29 cellular contexts compared by ENCODE assay signal in the genomic region with DNA sequence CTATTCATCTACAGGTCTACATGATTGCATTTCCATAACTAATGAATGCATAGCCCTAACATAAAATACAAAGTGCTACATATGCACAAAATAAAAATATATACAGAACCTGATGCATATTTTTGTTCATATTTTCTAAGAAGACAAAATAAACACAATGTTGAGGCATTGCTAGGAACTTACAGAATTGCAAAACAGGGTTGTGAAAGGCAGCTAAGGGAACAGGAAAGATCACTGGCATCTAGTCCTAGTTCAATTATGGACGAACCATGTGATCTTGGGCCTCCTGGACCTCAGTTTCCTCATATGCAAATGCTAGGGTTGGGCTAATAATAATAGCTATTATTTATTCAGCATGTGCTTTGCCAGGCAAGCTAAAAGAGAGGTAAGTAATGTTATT.
"Had no signal": no experiment of that assay in that cellular context is flagged by ENCODE, and none has a peak within 500 bp of the region (broad histone marks: within the 10 kb centered on the region; RNA-seq: fewer than 3 reads in every experiment).

No MANE protein-coding gene starts in this region.

- ATAC-seq: activated CD8-positive, alpha-beta memory T cell treated with anti-CD3 and anti-CD28 coated beads, Interleukin-2, amount 10 ng/mL, durations not matched to agents 7 days and 5 days; activated naive CD8-positive, alpha-beta T cell treated with anti-CD3 and anti-CD28 coated beads, Interleukin-2, amount 50 U/mL, for 24 hours; Panc1; T-cell; T-helper 17 cell had no signal

- H3K9me3 ChIP-seq: ascending aorta, SJCRH30 had no signal

- H3K9me3 Mint-ChIP-seq: activated naive CD4-positive, alpha-beta T cell treated with anti-CD3 and anti-CD28 coated beads, Interleukin-2, amount 10 ng/mL, durations not matched to agents 7 days and 5 days had no signal

- H3K27ac Mint-ChIP-seq: activated CD4-positive, alpha-beta memory T cell treated with anti-CD3 and anti-CD28 coated beads, Interleukin-2, amount 10 ng/mL, durations not matched to agents 7 days and 5 days; activated CD8-positive, alpha-beta memory T cell treated with anti-CD3 and anti-CD28 coated beads, Interleukin-2, amount 10 ng/mL, durations not matched to agents 7 days and 5 days; activated naive CD4-positive, alpha-beta T cell treated with anti-CD3 and anti-CD28 coated beads, Interleukin-2, amount 10 ng/mL, durations not matched to agents 7 days and 5 days; activated naive CD8-positive, alpha-beta T cell; activated naive CD8-positive, alpha-beta T cell treated with anti-CD3 and anti-CD28 coated beads, Interleukin-2, amount 50 U/mL, for 24 hours; T-cell; T-helper 17 cell had no signal

- H3K27me3 ChIP-seq: ascending aorta, SJCRH30 had no signal

- H3K4me1 Mint-ChIP-seq: activated CD4-positive, alpha-beta memory T cell treated with anti-CD3 and anti-CD28 coated beads, Interleukin-2, amount 10 ng/mL, durations not matched to agents 7 days and 5 days; activated CD8-positive, alpha-beta memory T cell treated with anti-CD3 and anti-CD28 coated beads, Interleukin-2, amount 10 ng/mL, durations not matched to agents 7 days and 5 days; activated naive CD4-positive, alpha-beta T cell treated with anti-CD3 and anti-CD28 coated beads, Interleukin-2, amount 10 ng/mL, durations not matched to agents 7 days and 5 days; activated naive CD8-positive, alpha-beta T cell treated with anti-CD3 and anti-CD28 coated beads, Interleukin-2, amount 50 U/mL, for 24 hours; T-cell; T-helper 17 cell had no signal

- H3K36me3 ChIP-seq: ascending aorta, SJCRH30 had no signal

- H3K27ac ChIP-seq: ascending aorta, SJCRH30, SK-N-MC, VCaP had no signal

- DNase-seq: activated CD4-positive, alpha-beta memory T cell treated with anti-CD3 and anti-CD28 coated beads, Interleukin-2, amount 10 ng/mL, durations not matched to agents 7 days and 5 days; activated CD4-positive, alpha-beta T cell treated with anti-CD3 and anti-CD28 coated beads for 1 hour; activated CD4-positive, alpha-beta T cell treated with anti-CD3 and anti-CD28 coated beads for 48 hours; activated CD4-positive, CD25-positive, alpha-beta regulatory T cell; activated CD8-positive, alpha-beta memory T cell treated with anti-CD3 and anti-CD28 coated beads for 24 hours; activated CD8-positive, alpha-beta memory T cell treated with anti-CD3 and anti-CD28 coated beads, Interleukin-2, amount 10 ng/mL, durations not matched to agents 7 days and 5 days; activated CD8-positive, alpha-beta memory T cell treated with anti-CD3 and anti-CD28 coated beads, Interleukin-2, amount 50 U/mL, for 48 hours; activated effector memory CD4-positive, alpha-beta T cell treated with Interleukin-2 at 50 U/mL for 16 hours; activated naive CD4-positive, alpha-beta T cell treated with anti-CD3 and anti-CD28 coated beads, Interleukin-2, amount 10 ng/mL, durations not matched to agents 7 days and 5 days; activated naive CD8-positive, alpha-beta T cell treated with anti-CD3 and anti-CD28 coated beads, Interleukin-2, amount 50 U/mL, for 24 hours; activated T-cell treated with anti-CD3 and anti-CD28 coated beads, Interleukin-2, amount 50 U/mL, for 48 hours; amygdala; NCI-H1092 treated with DMSO at 0.1 percent for 48 hours; NCI-H1417; NCI-H187 treated with DMSO at 0.1 percent for 48 hours; NCI-H2081; NCI-H2171 treated with DMSO at 0.1 percent for 48 hours; NCI-H2227 treated with DMSO at 0.1 percent for 48 hours; NCI-H446 treated with DMSO at 0.1 percent for 48 hours; NCI-H524 treated with DMSO at 0.1 percent for 48 hours; SHP77; SJCRH30; T-cell; T-helper 17 cell had no signal

- H3K4me1 ChIP-seq: ascending aorta, SJCRH30 had no signal

- H3K4me3 ChIP-seq: ascending aorta, SJCRH30, SK-N-MC had no signal

- H3K4me3 Mint-ChIP-seq: activated CD4-positive, alpha-beta memory T cell treated with anti-CD3 and anti-CD28 coated beads, Interleukin-2, amount 10 ng/mL, durations not matched to agents 7 days and 5 days; activated CD8-positive, alpha-beta memory T cell treated with anti-CD3 and anti-CD28 coated beads, Interleukin-2, amount 10 ng/mL, durations not matched to agents 7 days and 5 days; activated naive CD4-positive, alpha-beta T cell treated with anti-CD3 and anti-CD28 coated beads, Interleukin-2, amount 10 ng/mL, durations not matched to agents 7 days and 5 days; activated naive CD8-positive, alpha-beta T cell; activated naive CD8-positive, alpha-beta T cell treated with anti-CD3 and anti-CD28 coated beads, Interleukin-2, amount 50 U/mL, for 24 hours; T-cell; T-helper 17 cell had no signal

- H3K36me3 Mint-ChIP-seq: activated CD8-positive, alpha-beta memory T cell treated with anti-CD3 and anti-CD28 coated beads, Interleukin-2, amount 10 ng/mL, durations not matched to agents 7 days and 5 days; activated naive CD4-positive, alpha-beta T cell treated with anti-CD3 and anti-CD28 coated beads, Interleukin-2, amount 10 ng/mL, durations not matched to agents 7 days and 5 days had no signal
